Comparison of ENCODE assay signal across 8 cellular contexts in the genomic region with DNA sequence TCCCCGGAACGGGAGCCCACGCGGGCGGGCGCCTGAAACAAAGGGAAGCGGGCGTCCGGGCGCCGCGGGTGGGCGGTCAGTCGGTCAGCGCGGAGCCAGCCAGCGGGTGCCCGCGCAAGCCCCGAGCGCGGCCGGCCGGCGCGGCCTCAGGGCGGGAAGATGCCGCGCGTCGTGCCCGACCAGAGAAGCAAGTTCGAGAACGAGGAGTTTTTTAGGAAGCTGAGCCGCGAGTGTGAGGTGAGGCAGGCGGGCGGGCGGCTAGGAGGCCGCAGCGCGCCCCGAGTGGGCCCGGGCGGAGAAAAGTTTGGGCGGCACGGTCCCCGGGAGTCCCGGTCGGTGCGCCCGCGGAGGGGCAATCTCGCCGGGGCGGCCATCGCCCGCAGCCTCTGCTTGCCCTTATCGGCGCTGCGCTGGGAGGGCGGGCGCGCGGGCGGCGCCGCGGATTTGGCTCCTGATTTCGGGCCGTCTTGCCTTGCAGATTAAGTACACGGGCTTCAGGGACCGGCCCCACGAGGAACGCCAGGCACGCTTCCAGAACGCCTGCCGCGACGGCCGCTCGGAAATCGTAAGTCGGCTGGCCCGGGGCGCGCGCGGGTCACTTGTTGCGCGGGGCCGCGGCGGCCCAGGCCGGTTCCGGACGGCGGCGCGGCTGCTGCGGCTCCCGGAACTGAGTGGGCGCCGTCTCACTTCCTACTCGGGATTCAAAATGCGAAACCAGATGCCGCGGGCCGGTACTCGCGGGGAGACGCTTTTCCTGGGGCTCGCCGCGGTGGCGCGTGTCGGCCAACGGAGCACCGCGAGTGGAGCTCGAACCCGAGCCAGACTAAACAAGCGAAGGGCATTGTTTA. TPM values are rescaled to one million over a fixed set of nuclear protein-coding genes. Genes with fewer than 3 reads are reported as not detected.
DNase-seq lines count a peak whose midpoint lies in the region; ATAC-seq, FAIRE-seq and TF ChIP-seq lines count a peak whose summit lies in the region.

No MANE protein-coding gene starts in this region.

- peak overlapping the region; percentile 20 for H2AFZ ChIP-seq in GM12878 (ENCODE audit: control insufficient read depth, low read depth, low read length)

- no peak for FAIRE-seq in GM12878 (lab: Jason Lieb, UNC)

- H3K4me2 ChIP-seq in BLaER1 treated with 17β-estradiol and CSF1 and Interleukin-3, amounts not matched to agents 10 nM and 100 nM: peak overlapping the region; percentile 87 to 98 (median 95)
- peak overlapping the region; percentile 68 for H3K4me2 ChIP-seq in GM12878 (ENCODE audit: control insufficient read depth, insufficient read depth)

- ATAC-seq in GM19328 (IDR thresholded peaks at IDR 0.05; ENCODE audit: unreplicated experiment) (peak; percentile 26), HG03460 (IDR thresholded peaks at IDR 0.05; ENCODE audit: unreplicated experiment) (peak; percentile 40), GM12878 (peak; percentile 65), HG03457 (IDR thresholded peaks at IDR 0.05; ENCODE audit: unreplicated experiment) (no peak)

- in situ Hi-C loops in GM12878 (cut with MboI): loop anchor here (25.0 kb wide), 1 partner anchor 492 kb away; no protein-coding TSS in a partner anchor

- DNase-seq in T-helper 9 cell: peak; percentile 45
- DNase-seq in GM12878 (ENCODE audit: low read depth, low spot score): no peak
- peak; percentile 23 for DNase-seq in skeletal muscle cell (ENCODE audit: low read depth)

- POLR2A ChIA-PET in GM12878 (lab: Charles Lee): interaction anchor here (0.6 to 3.5 kb wide), 11 partner anchors 8 to 130 kb away, joined by 3 to 15 read pairs (median 4); partner anchors contain the start of genes B3GNT9, FBXL8 and TRADD

- CTCF ChIA-PET in GM12878 (lab: Yijun Ruan, JAX): interaction anchor here (0.9 to 3.8 kb wide), 8 partner anchors 9 to 156 kb away, joined by 3 to 54 read pairs (median 8); no protein-coding TSS in a partner anchor

- H3K4me1 ChIP-seq in BLaER1 treated with 17β-estradiol and CSF1 and Interleukin-3, amounts not matched to agents 10 nM and 100 nM: peaks cover 63 to 80% (median 69%) of the 10 kb centered on the region in 10 experiments
- peaks cover 13% of the 10 kb centered on the region for H3K4me1 ChIP-seq in GM12878 (ENCODE audit: control insufficient read depth, insufficient read depth, low read length)

- no TSS peak for BruUV-seq in GM12878 (replicated peaks; lab: Mats Ljungman, UMichigan)

- H3K9ac ChIP-seq in BLaER1 treated with 17β-estradiol and CSF1 and Interleukin-3, amounts not matched to agents 10 nM and 100 nM: peak overlapping the region; percentile 92 to 100 (median 99)
- H3K9ac ChIP-seq in GM12878 (ENCODE audit: control insufficient read depth, insufficient read depth, low read length): peak overlapping the region; percentile 93

- peak; percentile 70 for TF ChIP-seq POLR2A in GM12878 (IDR thresholded peaks at IDR 0.05; ENCODE audit: low read depth, low read length)

- H3K79me2 ChIP-seq in GM12878 (ENCODE audit: control insufficient read depth, insufficient read depth, low read length): peaks cover 55% of the 10 kb centered on the region

- peak overlapping the region; percentile 70 to 100 (median 92) for H3K4me3 ChIP-seq in BLaER1 treated with 17β-estradiol and CSF1 and Interleukin-3, amounts not matched to agents 10 nM and 100 nM
- H3K4me3 ChIP-seq in GM12878 (peak overlapping the region; percentile 72), iPS-11a (ENCODE audit: low read depth, low read length) (peak overlapping the region; percentile 67), skeletal muscle cell (ENCODE audit: low read depth, low read length) (peak overlapping the region; percentile 77)

- no peak for TF ChIP-seq RAD21 in GM12878 (IDR thresholded peaks at IDR 0.05; ENCODE audit: insufficient read depth, low read depth, low read length)

- TF ChIP-seq CTCF in GM12878 (IDR thresholded peaks at IDR 0.05 in 2 of 3, conservative IDR thresholded peaks at IDR 0.05 in 1 of 3; ENCODE audit: control insufficient read depth in 2 of 3, extremely low read depth in 1 of 3, insufficient read depth in 1 of 3, low read depth in 3 of 3, low read length in 3 of 3): no peak

- H4K20me1 ChIP-seq in BLaER1 treated with 17β-estradiol and CSF1 and Interleukin-3, amounts not matched to agents 10 nM and 100 nM: peaks cover 45 to 51% (median 47%) of the 10 kb centered on the region in 11 experiments
- H4K20me1 ChIP-seq in GM12878 (ENCODE audit: control insufficient read depth, insufficient read depth): no peaks in the 10 kb centered on the region

- peak overlapping the region; percentile 90 to 100 (median 98) for H3K27ac ChIP-seq in BLaER1 treated with 17β-estradiol and CSF1 and Interleukin-3, amounts not matched to agents 10 nM and 100 nM
- H3K27ac ChIP-seq in GM12878 (ENCODE audit: control insufficient read depth, insufficient read depth): peak overlapping the region; percentile 93

- no peaks in the 10 kb centered on the region for H3K9me3 ChIP-seq in BLaER1 treated with 17β-estradiol and CSF1 and Interleukin-3, amounts not matched to agents 10 nM and 100 nM (replicated peaks in 1 of 11)
- no peaks in the 10 kb centered on the region for H3K9me3 ChIP-seq in GM12878 (replicated peaks; ENCODE audit: control insufficient read depth, insufficient read depth, low read length)

- intact Hi-C loops in GM12878 (cut with micrococcal nuclease; ENCODE audit: unreplicated experiment): no loop called here

- RAD21 ChIA-PET in GM12878 (lab: Charles Lee; ENCODE audit: unreplicated experiment): interaction anchor here (0.8 to 3.7 kb wide), 10 partner anchors 11 to 133 kb away, joined by 3 to 16 read pairs (median 6); partner anchors contain the start of genes FBXL8 and TRADD

- peaks cover 12 to 45% (median 40%) of the 10 kb centered on the region in 11 experiments for H3K36me3 ChIP-seq in BLaER1 treated with 17β-estradiol and CSF1 and Interleukin-3, amounts not matched to agents 10 nM and 100 nM
- peaks cover 0 to 3% of the 10 kb centered on the region in 2 experiments; a peak in 1 of 4 replicates for H3K36me3 ChIP-seq in GM12878 (ENCODE audit: control insufficient read depth in 2 of 2, insufficient read depth in 2 of 2, low read length in 1 of 2)

- TF ChIP-seq EP300 in GM12878 (IDR thresholded peaks at IDR 0.05; ENCODE audit: borderline replicate concordance in 1 of 2, control insufficient read depth in 1 of 2, low read depth in 2 of 2, low read length in 2 of 2): 0 out of 4 replicates have a peak, but pooled peaks of 1 of the 2 experiments have one; percentile 19

- SMC1A ChIA-PET in GM12878 (lab: Charles Lee; ENCODE audit: uncharacterized antibody, unreplicated experiment): interaction anchor here (0.7 to 2.6 kb wide), 14 partner anchors 11 to 215 kb away, joined by 3 to 17 read pairs (median 5); partner anchors contain the start of gene B3GNT9

- whole genome bisulfite sequencing in GM12878 (ENCODE audit: insufficient coverage, insufficient replicate concordance, low lambda C conversion rate, missing lambda C conversion rate): under 1% methylated on average over 114 of the region's 124 CpGs

- H3K27me3 ChIP-seq in BLaER1 treated with 17β-estradiol and CSF1 and Interleukin-3, amounts not matched to agents 10 nM and 100 nM: no peaks in the 10 kb centered on the region
- no peaks in the 10 kb centered on the region for H3K27me3 ChIP-seq in GM12878 (replicated peaks in 1 of 2; ENCODE audit: control insufficient read depth in 2 of 2, insufficient read depth in 2 of 2, low read length in 1 of 2)

RNA-seq across cellular contexts. Expression of gene CBFB, which starts 0.5 kb away (rescaled TPM):
- 58.4 and 64.5 TPM in 2 replicates for total RNA-seq in GM12878 (2013; cell fraction: nucleolus; rRNA removed)
- total RNA-seq in GM12878 (2014; rRNA removed) (65.0 and 70.8 TPM in 2 replicates), GM12878 (2014; rRNA removed; fragmentation: Illumina TruSeq; extraction: Trizol) (61.8 and 76.7 TPM in 2 replicates), GM12878 (2021) (83.4 and 83.8 TPM in 2 replicates)
- polyA plus RNA-seq in GM12878 (2011; ENCODE audit: low read depth): 14.7 TPM
- polyA plus RNA-seq in GM12878 (2011; rRNA removed) (81.6 and 92.3 TPM in 2 replicates), GM12878 (2014; fragmentation: Illumina TruSeq; extraction: Trizol) (56.1 and 66.4 TPM in 2 replicates), GM12878 (2014; fragmentation: Nextera tagmentation; extraction: Ambion mirVana) (10 to 100 TPM; 25.3 to 43.6 TPM), GM12878 (2014; rRNA removed) (43.0 and 52.1 TPM in 2 replicates), GM12878 (2016; fragmentation: Nextera tagmentation; extraction: Ambion mirVana) (10 to 100 TPM; 31.6 to 75.1 TPM)
- polyA plus RNA-seq in GM12878 (2011; cell fraction: cytosol; rRNA removed): 26.2 and 32.0 TPM in 2 replicates
- 21.6 and 37.6 TPM in 2 replicates for polyA plus RNA-seq in GM12878 (2011; cell fraction: nucleus; rRNA removed)
- polyA plus RNA-seq in GM12878 (2012): 30.0 and 34.5 TPM in 2 replicates
- polyA minus RNA-seq in GM12878 (2011; rRNA and poly(A)+ RNA removed): 35.3 and 68.1 TPM in 2 replicates
- 34.1 and 47.1 TPM in 2 replicates for polyA minus RNA-seq in GM12878 (2011; cell fraction: cytosol; rRNA and poly(A)+ RNA removed)
- polyA minus RNA-seq in GM12878 (2011; cell fraction: nucleus; rRNA and poly(A)+ RNA removed): 13.9 and 25.5 TPM in 2 replicates

RNA-seq across cellular contexts. Expression of gene CES4A, which starts 41.1 kb away (rescaled TPM):
- not detected in 2 replicates for total RNA-seq in GM12878 (2013; cell fraction: nucleolus; rRNA removed)
- total RNA-seq in GM12878 (2014; rRNA removed) (2.3 and 3.4 TPM in 2 replicates), GM12878 (2014; rRNA removed; fragmentation: Illumina TruSeq; extraction: Trizol) (1.7 and 2.0 TPM in 2 replicates), GM12878 (2021) (1.8 and 3.3 TPM in 2 replicates)
- 7.0 TPM for polyA plus RNA-seq in GM12878 (2011; ENCODE audit: low read depth)
- polyA plus RNA-seq in GM12878 (2011; rRNA removed) (0.05 TPM in 1 of 2 replicates, not detected in the other), GM12878 (2014; fragmentation: Illumina TruSeq; extraction: Trizol) (3.2 and 4.2 TPM in 2 replicates), GM12878 (2014; fragmentation: Nextera tagmentation; extraction: Ambion mirVana) (1 to 10 TPM; 1.8 to 1.9 TPM), GM12878 (2014; rRNA removed) (4.3 and 5.0 TPM in 2 replicates), GM12878 (2016; fragmentation: Nextera tagmentation; extraction: Ambion mirVana) (1 to 10 TPM; 1.7 to 2.5 TPM)
- not detected in 2 replicates for polyA plus RNA-seq in GM12878 (2011; cell fraction: cytosol; rRNA removed)
- not detected in 2 replicates for polyA plus RNA-seq in GM12878 (2011; cell fraction: nucleus; rRNA removed)
- polyA plus RNA-seq in GM12878 (2012): 6.1 and 7.6 TPM in 2 replicates
- not detected in 2 replicates for polyA minus RNA-seq in GM12878 (2011; rRNA and poly(A)+ RNA removed)
- not detected in 2 replicates for polyA minus RNA-seq in GM12878 (2011; cell fraction: cytosol; rRNA and poly(A)+ RNA removed)
- polyA minus RNA-seq in GM12878 (2011; cell fraction: nucleus; rRNA and poly(A)+ RNA removed): 0.19 TPM in 1 of 2 replicates, not detected in the other
